8 cellular contexts compared by ENCODE assay signal in genomic region chr1:21322681-21323016, GRCh38. TPM values are rescaled to one million over a fixed set of nuclear protein-coding genes. Genes with fewer than 3 reads are reported as not detected.
DNase-seq lines count a peak whose midpoint lies in the region; ATAC-seq and TF ChIP-seq lines count a peak whose summit lies in the region.

No MANE protein-coding gene starts in this region.

- DNase-seq in activated T-cell treated with anti-CD3 and anti-CD28 coated beads, Interleukin-2, amount 50 U/mL, for 4 hours, result no peak
- no peak for DNase-seq in activated T-cell treated with anti-CD3 and anti-CD28 coated beads, Interleukin-2, amount 50 U/mL, for 48 hours
- DNase-seq in lower lobe of right lung, result no peak
- no peak for DNase-seq in tibial artery
- no peak for DNase-seq in hepatic stellate cell (ENCODE audit: low spot score)
- no peak for DNase-seq in NCI-H2029 (lab: John Stamatoyannopoulos, UW)
- no peak for DNase-seq in activated CD8-positive, alpha-beta memory T cell treated with anti-CD3 and anti-CD28 coated beads for 24 hours

- intact Hi-C loops in lower lobe of right lung (cut with DNase I), result no loop called here
- intact Hi-C loops in tibial artery (cut with DNase I; ENCODE audit: low total_unique reads), result no loop called here

- H3K9me3 ChIP-seq in lower lobe of right lung, result no peaks in the 10 kb centered on the region
- no peaks in the 10 kb centered on the region for H3K9me3 ChIP-seq in tibial artery

- peak overlapping the region; percentile 5 for H3K4me3 Mint-ChIP-seq in activated T-cell treated with anti-CD3 and anti-CD28 coated beads, Interleukin-2, amount 50 U/mL, for 4 hours

- no peak for ATAC-seq in activated T-cell treated with anti-CD3 and anti-CD28 coated beads, Interleukin-2, amount 50 U/mL, for 4 hours
- no peak for ATAC-seq in lower lobe of right lung

- H3K9me3 Mint-ChIP-seq in activated T-cell treated with anti-CD3 and anti-CD28 coated beads, Interleukin-2, amount 50 U/mL, for 4 hours, result no peaks in the 10 kb centered on the region

- peak overlapping the region; percentile 37 for H3K27ac ChIP-seq in angular gyrus (ENCODE audit: low read depth, low read length)
- H3K27ac ChIP-seq in lower lobe of right lung, result peak overlapping the region; percentile 83
- peak overlapping the region; percentile 94 to 95 for H3K27ac ChIP-seq in tibial artery

- TF ChIP-seq CTCF in lower lobe of right lung (IDR thresholded peaks at IDR 0.05), result no peak
- no peak for TF ChIP-seq CTCF in tibial artery (IDR thresholded peaks at IDR 0.05)

- H3K36me3 ChIP-seq in lower lobe of right lung (no peaks in the 10 kb centered on the region), tibial artery (peaks cover 0 to 2% (median 0%) of the 10 kb centered on the region in 3 donors)

- H3K4me1 ChIP-seq in lower lobe of right lung, result peaks cover 99% of the 10 kb centered on the region
- peaks cover 12 to 100% (median 99%) of the 10 kb centered on the region in 4 donors for H3K4me1 ChIP-seq in tibial artery

- H3K27me3 ChIP-seq in lower lobe of right lung (ENCODE audit: low read depth) (no peaks in the 10 kb centered on the region), tibial artery (no peaks in the 10 kb centered on the region)

- H3K36me3 Mint-ChIP-seq in activated T-cell treated with anti-CD3 and anti-CD28 coated beads, Interleukin-2, amount 50 U/mL, for 4 hours (ENCODE audit: insufficient read depth), result peaks cover 3% of the 10 kb centered on the region

- no peak overlapping the region for H3K4me3 ChIP-seq in lower lobe of right lung
- no peak overlapping the region for H3K4me3 ChIP-seq in tibial artery

- H3K4me1 Mint-ChIP-seq in activated T-cell treated with anti-CD3 and anti-CD28 coated beads, Interleukin-2, amount 50 U/mL, for 4 hours (ENCODE audit: low read depth), result peaks cover 68% of the 10 kb centered on the region

- H3K27me3 Mint-ChIP-seq in activated T-cell treated with anti-CD3 and anti-CD28 coated beads, Interleukin-2, amount 50 U/mL, for 4 hours (ENCODE audit: low read depth), result no peaks in the 10 kb centered on the region

RNA-seq across cellular contexts. Expression of gene ECE1, which starts 32.4 kb away (rescaled TPM):
- total RNA-seq in activated T-cell treated with anti-CD3 and anti-CD28 coated beads, Interleukin-2, amount 50 U/mL, for 4 hours, result 100 to 1,000 TPM; 121 to 168 (median 149) TPM
- 90.9 TPM for total RNA-seq in lower lobe of right lung

Comparison
In these comparisons a context has a peak if more than half of its experiments do, and no peak if none do; other contexts are left out.
1. H3K27ac ChIP-seq: peak in every context shown above with its lines; median percentile 94 in tibial artery; 83 in lower lobe of right lung; 37 in angular gyrus.